ENCODE assay signal across 19 cellular contexts in genomic region chrX:23228454-23228853, GRCh38.
DNase-seq lines count a peak whose midpoint lies in the region; ATAC-seq, FAIRE-seq and TF ChIP-seq lines count a peak whose summit lies in the region.
"Had no signal": no experiment of that assay in that cellular context is flagged by ENCODE, and none has a peak within 500 bp of the region (broad histone marks: within the 10 kb centered on the region; RNA-seq: fewer than 3 reads in every experiment).

No MANE protein-coding gene starts in this region.

- H3K79me2 ChIP-seq in smooth muscle cell (ENCODE audit: low read depth): no peaks in the 10 kb centered on the region

- ATAC-seq in memory B cell (ENCODE audit: low read depth) (no peak), GM21526 (IDR thresholded peaks at IDR 0.05; ENCODE audit: low FRiP score, unreplicated experiment) (no peak), GM21390 (IDR thresholded peaks at IDR 0.05; ENCODE audit: unreplicated experiment) (no peak), HG03095 (IDR thresholded peaks at IDR 0.05; ENCODE audit: unreplicated experiment) (no peak)

- peak overlapping the region; percentile 25 for H3K4me3 Mint-ChIP-seq in memory B cell

- H3K4me1 Mint-ChIP-seq in memory B cell: peaks cover 3% of the 10 kb centered on the region

- peak overlapping the region; percentile 56 for H3K4me2 ChIP-seq in smooth muscle cell
- H3K4me2 ChIP-seq: BLaER1 treated with 17β-estradiol and CSF1 and Interleukin-3, amounts not matched to agents 10 nM and 100 nM; SK-N-SH had no signal

- H3K27ac Mint-ChIP-seq in memory B cell: no peak overlapping the region

- H3K4me1 ChIP-seq in smooth muscle cell (ENCODE audit: low read depth): no peaks in the 10 kb centered on the region
- H3K4me1 ChIP-seq: BLaER1 treated with 17β-estradiol and CSF1 and Interleukin-3, amounts not matched to agents 10 nM and 100 nM; HAP-1; Peyer's patch had no signal

- H3K27me3 ChIP-seq in smooth muscle cell (ENCODE audit: low read depth): no peaks in the 10 kb centered on the region
- H3K27me3 ChIP-seq: BLaER1 treated with 17β-estradiol and CSF1 and Interleukin-3, amounts not matched to agents 10 nM and 100 nM; Peyer's patch had no signal

- peaks cover 2% of the 10 kb centered on the region for H3K9me3 Mint-ChIP-seq in memory B cell

- H3F3A ChIP-seq in smooth muscle cell (ENCODE audit: low read depth): no peaks in the 10 kb centered on the region

- H2AFZ ChIP-seq in smooth muscle cell (ENCODE audit: low read depth): peak overlapping the region; percentile 33

- H3K36me3 Mint-ChIP-seq in memory B cell: no peaks in the 10 kb centered on the region

- peaks cover 6% of the 10 kb centered on the region for H3K27me3 Mint-ChIP-seq in memory B cell

- DNase-seq in GM19239 (ENCODE audit: insufficient read length, low spot score): no peak
- no peak for DNase-seq in SK-N-MC (ENCODE audit: low read depth, low spot score)
- no peak for DNase-seq in memory B cell (ENCODE audit: low spot score in 2 of 2)
- DNase-seq in smooth muscle cell (lab: John Stamatoyannopoulos, UW; ENCODE audit: unreplicated experiment): no peak
- DNase-seq: DMS79 treated with DMSO at 0.1 percent for 48 hours, NCI-H1105 treated with DMSO at 0.1 percent for 48 hours, NCI-H1694 treated with DMSO at 0.1 percent for 48 hours, NCI-H2107, NCI-H2227 treated with DMSO at 0.1 percent for 48 hours, NCI-H524 treated with DMSO at 0.1 percent for 48 hours, Peyer's patch, Right ventricle myocardium superior, SK-N-SH had no signal

- H3K9me3 ChIP-seq in SK-N-MC (ENCODE audit: low read depth, low read length): no peaks in the 10 kb centered on the region
- no peaks in the 10 kb centered on the region for H3K9me3 ChIP-seq in smooth muscle cell (replicated peaks; ENCODE audit: low read depth)
- H3K9me3 ChIP-seq: HAP-1, Peyer's patch, SK-N-SH had no signal

- no peaks in the 10 kb centered on the region for H4K20me1 ChIP-seq in smooth muscle cell (ENCODE audit: low read depth)
- H4K20me1 ChIP-seq: BLaER1 treated with 17β-estradiol and CSF1 and Interleukin-3, amounts not matched to agents 10 nM and 100 nM had no signal

- no peak overlapping the region for H3K27ac ChIP-seq in SK-N-MC
- no peak overlapping the region for H3K27ac ChIP-seq in smooth muscle cell (ENCODE audit: low read depth)
- H3K27ac ChIP-seq: BLaER1 treated with 17β-estradiol and CSF1 and Interleukin-3, amounts not matched to agents 10 nM and 100 nM; HL-60; Peyer's patch had no signal

- 58% methylated on average over 3 of the region's 3 CpGs for whole genome bisulfite sequencing in smooth muscle cell (ENCODE audit: low lambda C conversion rate)

- H3K36me3 ChIP-seq in SK-N-MC (ENCODE audit: insufficient read depth, low read length): no peaks in the 10 kb centered on the region
- no peaks in the 10 kb centered on the region for H3K36me3 ChIP-seq in smooth muscle cell (ENCODE audit: low read depth)
- H3K36me3 ChIP-seq: BLaER1 treated with 17β-estradiol and CSF1 and Interleukin-3, amounts not matched to agents 10 nM and 100 nM; HAP-1; Peyer's patch had no signal

- no peak for TF ChIP-seq CTCF in smooth muscle cell (IDR thresholded peaks at IDR 0.05; ENCODE audit: borderline replicate concordance, insufficient read depth, poor library complexity, severe bottlenecking)

- H3K4me3 ChIP-seq in SK-N-MC (peak overlapping the region; percentile 11; the same call in 1 of the 2 replicates), smooth muscle cell (peak overlapping the region; percentile 11)
- H3K4me3 ChIP-seq: BLaER1 treated with 17β-estradiol and CSF1 and Interleukin-3, amounts not matched to agents 10 nM and 100 nM; HAP-1; Peyer's patch had no signal

- H3K9ac ChIP-seq in SK-N-MC (ENCODE audit: insufficient read length) (no peak overlapping the region), smooth muscle cell (ENCODE audit: low read depth) (no peak overlapping the region)
- H3K9ac ChIP-seq: BLaER1 treated with 17β-estradiol and CSF1 and Interleukin-3, amounts not matched to agents 10 nM and 100 nM; SK-N-SH had no signal

- peak; percentile 85 for FAIRE-seq in GM19239 (lab: Jason Lieb, UNC)
